8 cellular contexts compared by ENCODE assay signal in the genomic region with DNA sequence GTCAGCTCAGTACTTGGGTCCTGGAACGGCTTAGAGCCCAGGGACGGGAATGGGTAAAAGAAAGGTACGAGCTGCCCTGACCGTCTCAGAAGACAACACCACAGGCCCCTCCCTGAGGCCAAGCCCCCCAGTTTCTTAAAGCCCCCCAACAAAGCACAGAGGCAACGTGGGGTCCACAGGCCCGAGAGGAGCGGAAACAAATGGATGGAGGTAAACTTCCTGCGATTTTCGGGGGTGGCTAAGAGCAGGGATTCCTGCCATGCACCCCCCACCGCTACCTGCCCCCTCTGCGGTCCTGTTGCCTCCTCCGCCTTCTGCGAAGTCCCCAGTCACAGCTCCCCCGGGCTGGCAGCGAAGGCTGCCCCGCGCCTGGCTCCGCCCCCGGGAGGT. TPM values are rescaled to one million over a fixed set of nuclear protein-coding genes. Genes with fewer than 3 reads are reported as not detected.
DNase-seq lines count a peak whose midpoint lies in the region; ATAC-seq and TF ChIP-seq lines count a peak whose summit lies in the region.
"Had no signal": no experiment of that assay in that cellular context is flagged by ENCODE, and none has a peak within 500 bp of the region (broad histone marks: within the 10 kb centered on the region; RNA-seq: fewer than 3 reads in every experiment).

No MANE protein-coding gene starts in this region.

- no peak overlapping the region for H3K27ac Mint-ChIP-seq in activated B cell treated with CpG ODN at 0.5 μM for 24 hours

- H3K9me3 ChIP-seq in HEK293 (ENCODE audit: control insufficient read depth, insufficient read depth, low read depth, low read length) (no peaks in the 10 kb centered on the region), parathyroid adenoma (ENCODE audit: control insufficient read depth, low read length) (no peaks in the 10 kb centered on the region)

- peak overlapping the region; percentile 67 for H3K4me3 ChIP-seq in HEK293 (ENCODE audit: low read depth, low read length)
- H3K4me3 ChIP-seq in fibroblast of villous mesenchyme (ENCODE audit: low read depth, low read length), result peak overlapping the region; percentile 67
- H3K4me3 ChIP-seq in parathyroid adenoma (ENCODE audit: low read depth, low read length), result peak overlapping the region; percentile 57

- H3K4me3 Mint-ChIP-seq in activated B cell treated with CpG ODN at 0.5 μM for 24 hours, result peak overlapping the region; percentile 59

- H3K4me1 Mint-ChIP-seq in activated B cell treated with CpG ODN at 0.5 μM for 24 hours, result peaks cover 27% of the 10 kb centered on the region

- no peak for TF ChIP-seq CTCF in HEK293 (tag by site-specific recombination; IDR thresholded peaks at IDR 0.05)
- TF ChIP-seq CTCF in activated B cell treated with CpG ODN at 0.5 μM for 24 hours (IDR thresholded peaks at IDR 0.05), result no peak
- TF ChIP-seq CTCF in fibroblast of villous mesenchyme (IDR thresholded peaks at IDR 0.05; ENCODE audit: insufficient read depth, low read depth, low read length), result no peak
- no peak for TF ChIP-seq CTCF in parathyroid adenoma (IDR thresholded peaks at IDR 0.05)

- no peak overlapping the region for H3K9ac ChIP-seq in parathyroid adenoma

- DNase-seq in activated B cell treated with CpG ODN at 0.5 μM for 24 hours (no peak), fibroblast of villous mesenchyme (ENCODE audit: low read depth) (no peak), DMS53 treated with DMSO at 0.1 percent for 48 hours (lab: John Stamatoyannopoulos, UW; ENCODE audit: unreplicated experiment) (no peak)

- H3K4me1 ChIP-seq in HEK293 (ENCODE audit: control insufficient read depth, insufficient read depth, low read length) (peaks cover 2% of the 10 kb centered on the region; the same call in 1 of the 2 replicates), parathyroid adenoma (peaks cover 5% of the 10 kb centered on the region)

- CTCF ChIA-PET in HEK293 (lab: Yijun Ruan, JAX), result interaction anchor here (0.6 kb wide), 1 partner anchor 134 kb away, joined by 3 read pairs; no protein-coding TSS in a partner anchor
- CTCF ChIA-PET in activated B cell treated with CpG ODN at 0.5 μM for 24 hours (lab: Charles Lee), result interaction anchor here (1.1 kb wide), 1 partner anchor 55 kb away, joined by 3 read pairs; no protein-coding TSS in a partner anchor

- H3K27me3 ChIP-seq in parathyroid adenoma (ENCODE audit: control insufficient read depth, insufficient read depth, low read length), result no peaks in the 10 kb centered on the region

- no peaks in the 10 kb centered on the region for H3K9me3 Mint-ChIP-seq in activated B cell treated with CpG ODN at 0.5 μM for 24 hours

- peak overlapping the region; percentile 86 for H2AFZ ChIP-seq in parathyroid adenoma

- H3K27me3 Mint-ChIP-seq in activated B cell treated with CpG ODN at 0.5 μM for 24 hours, result peaks cover 18% of the 10 kb centered on the region

- H3K36me3 Mint-ChIP-seq in activated B cell treated with CpG ODN at 0.5 μM for 24 hours (ENCODE audit: low read depth), result no peaks in the 10 kb centered on the region

- H3K4me2 ChIP-seq in parathyroid adenoma (ENCODE audit: low read length), result peak overlapping the region; percentile 77

- POLR2A ChIA-PET in HEK293 (lab: Yijun Ruan, JAX) (interaction anchor here (0.6 to 2.0 kb wide), 13 partner anchors 9 to 398 kb away, joined by 3 to 11 read pairs (median 5); a partner anchor contains a TSS), activated B cell treated with CpG ODN at 0.5 μM for 24 hours (lab: Charles Lee) (interaction anchor here (0.6 to 1.0 kb wide), 3 partner anchors 322 to 972 kb away, joined by 3 to 5 read pairs (median 5); no protein-coding TSS in a partner anchor)

- H3K36me3 ChIP-seq in HEK293 (ENCODE audit: control insufficient read depth in 2 of 2, insufficient read depth in 1 of 2, low read length in 2 of 2) (no peaks in the 10 kb centered on the region), parathyroid adenoma (ENCODE audit: control insufficient read depth, insufficient read depth, low read length) (no peaks in the 10 kb centered on the region)

- peaks cover 3% of the 10 kb centered on the region for H3K79me2 ChIP-seq in parathyroid adenoma

- H3K27ac ChIP-seq in HEK293 (ENCODE audit: extremely low read depth, low read depth, low read length) (no peak overlapping the region), parathyroid adenoma (no peak overlapping the region)

- no peak for ATAC-seq in activated B cell treated with CpG ODN at 0.5 μM for 24 hours (ENCODE audit: low read depth)
- no peak for ATAC-seq in HG03135 (IDR thresholded peaks at IDR 0.05; ENCODE audit: unreplicated experiment)
- no peak for ATAC-seq in HG02588 (IDR thresholded peaks at IDR 0.05; ENCODE audit: unreplicated experiment)

- intact Hi-C loops in activated B cell treated with CpG ODN at 0.5 μM for 24 hours (cut with micrococcal nuclease), result no loop called here

TF ChIP-seq in HEK293, 187 proteins besides CTCF, POLR2A, EP300 and RAD21 (continues in another document):
- TF ChIP-seq GLIS2 (tag by site-specific recombination; IDR thresholded peaks at IDR 0.05), result peak; percentile 83
- TF ChIP-seq ZFHX2 (tag by site-specific recombination; conservative IDR thresholded peaks at IDR 0.05), result peak; percentile 67
- TF ChIP-seq EGR2 (tag by site-specific recombination; IDR thresholded peaks at IDR 0.05; ENCODE audit: low read depth), result peak; percentile 48; the same call in 1 of the 2 replicates
- peak; percentile 83 for TF ChIP-seq GLIS1 (tag by site-specific recombination; IDR thresholded peaks at IDR 0.05)
- TF ChIP-seq, protein P1, sequence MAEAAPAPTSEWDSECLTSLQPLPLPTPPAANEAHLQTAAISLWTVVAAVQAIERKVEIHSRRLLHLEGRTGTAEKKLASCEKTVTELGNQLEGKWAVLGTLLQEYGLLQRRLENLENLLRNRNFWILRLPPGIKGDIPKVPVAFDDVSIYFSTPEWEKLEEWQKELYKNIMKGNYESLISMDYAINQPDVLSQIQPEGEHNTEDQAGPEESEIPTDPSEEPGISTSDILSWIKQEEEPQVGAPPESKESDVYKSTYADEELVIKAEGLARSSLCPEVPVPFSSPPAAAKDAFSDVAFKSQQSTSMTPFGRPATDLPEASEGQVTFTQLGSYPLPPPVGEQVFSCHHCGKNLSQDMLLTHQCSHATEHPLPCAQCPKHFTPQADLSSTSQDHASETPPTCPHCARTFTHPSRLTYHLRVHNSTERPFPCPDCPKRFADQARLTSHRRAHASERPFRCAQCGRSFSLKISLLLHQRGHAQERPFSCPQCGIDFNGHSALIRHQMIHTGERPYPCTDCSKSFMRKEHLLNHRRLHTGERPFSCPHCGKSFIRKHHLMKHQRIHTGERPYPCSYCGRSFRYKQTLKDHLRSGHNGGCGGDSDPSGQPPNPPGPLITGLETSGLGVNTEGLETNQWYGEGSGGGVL (tag by site-specific recombination; IDR thresholded peaks at IDR 0.05), result peak; percentile 89
- TF ChIP-seq SP3 (tag by site-specific recombination; IDR thresholded peaks at IDR 0.05), result peak; percentile 21; the same call in 1 of the 2 replicates
- TF ChIP-seq SCRT2 (tag by site-specific recombination; IDR thresholded peaks at IDR 0.05), result peak; percentile 36; the same call in 1 of the 2 replicates
- no peak for TF ChIP-seq ZNF561 (tag by site-specific recombination; IDR thresholded peaks at IDR 0.05; ENCODE audit: borderline replicate concordance)
- no peak for TF ChIP-seq ZNF248 (tag by site-specific recombination; IDR thresholded peaks at IDR 0.05)
- TF ChIP-seq ZEB2 (tag by site-specific recombination; IDR thresholded peaks at IDR 0.05), result no peak
- no peak for TF ChIP-seq ZNF112 (tag by site-specific recombination; IDR thresholded peaks at IDR 0.05)
- TF ChIP-seq ZNF335 (tag by site-specific recombination; conservative IDR thresholded peaks at IDR 0.05), result peak; percentile 72
- TF ChIP-seq ZNF341 (tag by site-specific recombination; IDR thresholded peaks at IDR 0.05; ENCODE audit: low read depth), result peak; percentile 15; the same call in 1 of the 2 replicates
- TF ChIP-seq ZNF157 (tag by site-specific recombination; IDR thresholded peaks at IDR 0.05), result no peak
- TF ChIP-seq, protein P2, sequence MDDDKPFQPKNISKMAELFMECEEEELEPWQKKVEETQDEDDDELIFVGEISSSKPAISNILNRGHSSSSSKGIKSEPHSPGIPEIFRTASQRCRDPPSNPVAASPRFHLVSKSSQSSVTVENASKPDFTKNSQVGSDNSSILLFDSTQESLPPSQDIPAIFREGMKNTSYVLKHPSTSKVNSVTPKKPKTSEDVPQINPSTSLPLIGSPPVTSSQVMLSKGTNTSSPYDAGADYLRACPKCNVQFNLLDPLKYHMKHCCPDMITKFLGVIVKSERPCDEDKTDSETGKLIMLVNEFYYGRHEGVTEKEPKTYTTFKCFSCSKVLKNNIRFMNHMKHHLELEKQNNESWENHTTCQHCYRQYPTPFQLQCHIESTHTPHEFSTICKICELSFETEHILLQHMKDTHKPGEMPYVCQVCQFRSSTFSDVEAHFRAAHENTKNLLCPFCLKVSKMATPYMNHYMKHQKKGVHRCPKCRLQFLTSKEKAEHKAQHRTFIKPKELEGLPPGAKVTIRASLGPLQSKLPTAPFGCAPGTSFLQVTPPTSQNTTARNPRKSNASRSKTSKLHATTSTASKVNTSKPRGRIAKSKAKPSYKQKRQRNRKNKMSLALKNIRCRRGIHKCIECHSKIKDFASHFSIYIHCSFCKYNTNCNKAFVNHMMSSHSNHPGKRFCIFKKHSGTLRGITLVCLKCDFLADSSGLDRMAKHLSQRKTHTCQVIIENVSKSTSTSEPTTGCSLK (tag by site-specific recombination; IDR thresholded peaks at IDR 0.05), result no peak
- TF ChIP-seq, protein P3, sequence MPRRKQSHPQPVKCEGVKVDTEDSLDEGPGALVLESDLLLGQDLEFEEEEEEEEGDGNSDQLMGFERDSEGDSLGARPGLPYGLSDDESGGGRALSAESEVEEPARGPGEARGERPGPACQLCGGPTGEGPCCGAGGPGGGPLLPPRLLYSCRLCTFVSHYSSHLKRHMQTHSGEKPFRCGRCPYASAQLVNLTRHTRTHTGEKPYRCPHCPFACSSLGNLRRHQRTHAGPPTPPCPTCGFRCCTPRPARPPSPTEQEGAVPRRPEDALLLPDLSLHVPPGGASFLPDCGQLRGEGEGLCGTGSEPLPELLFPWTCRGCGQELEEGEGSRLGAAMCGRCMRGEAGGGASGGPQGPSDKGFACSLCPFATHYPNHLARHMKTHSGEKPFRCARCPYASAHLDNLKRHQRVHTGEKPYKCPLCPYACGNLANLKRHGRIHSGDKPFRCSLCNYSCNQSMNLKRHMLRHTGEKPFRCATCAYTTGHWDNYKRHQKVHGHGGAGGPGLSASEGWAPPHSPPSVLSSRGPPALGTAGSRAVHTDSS (tag by site-specific recombination; IDR thresholded peaks at IDR 0.05), result no peak

RNA-seq across cellular contexts. Expression of a gene that starts 48.2 kb away (rescaled TPM):
- total RNA-seq in activated B cell treated with CpG ODN at 0.5 μM for 24 hours, result 2.5 and 3.4 TPM in 2 replicates
- 114 and 123 TPM in 2 replicates for total RNA-seq in fibroblast of villous mesenchyme
- total RNA-seq: T-helper 1 cell treated with Interleukin-12 subunit alpha and Interleukin-12 subunit beta and Interleukin-4 antibody, amounts not matched to agents 30 ng/mL and 1 ng/mL, for 36 hours had no signal

Comparison
In these comparisons a context has a peak if more than half of its experiments do, and no peak if none do; other contexts are left out.
1. RNA of a gene that starts 48.2 kb away (total RNA-seq): 114 to 123 TPM in fibroblast of villous mesenchyme; 2.5 to 3.4 TPM in activated B cell treated with CpG ODN at 0.5 μM for 24 hours; every median in the first group is over 10 times any median in the second.
2. Peak in every context shown above with its lines, with median percentiles within 50 percentile points of each other: H3K4me3 ChIP-seq.